In genomic region chr1:225866061-225866844, GRCh38 we compare ENCODE assay signal across 9 cellular contexts. TPM values are rescaled to one million over a fixed set of nuclear protein-coding genes. Genes with fewer than 3 reads are reported as not detected.
A peak's percentile ranks its signal among the peaks of the same experiment; 100 is the strongest.
DNase-seq lines count a peak whose midpoint lies in the region; ATAC-seq, FAIRE-seq and TF ChIP-seq lines count a peak whose summit lies in the region.
"Had no signal": no experiment of that assay in that cellular context is flagged by ENCODE, and none has a peak within 500 bp of the region (broad histone marks: within the 10 kb centered on the region; RNA-seq: fewer than 3 reads in every experiment).

No MANE protein-coding gene starts in this region.

- no TSS peak for BruUV-seq in IMR-90 (replicated peaks; lab: Mats Ljungman, UMichigan)

- H3K18ac ChIP-seq in IMR-90 (ENCODE audit: low read depth, low read length), result no peak overlapping the region

- H3K4me3 ChIP-seq in IMR-90 (ENCODE audit: insufficient read depth, low read depth, low read length), result no peak overlapping the region
- no peak overlapping the region for H3K4me3 ChIP-seq in MM.1S (ENCODE audit: low read length)

- H3K4me2 ChIP-seq in IMR-90 (ENCODE audit: low read depth, low read length) (no peak overlapping the region), MM.1S (ENCODE audit: low read depth, low read length) (no peak overlapping the region)

- ATAC-seq in IMR-90 (ENCODE audit: low read depth), result peak; percentile 77

- H4K8ac ChIP-seq in IMR-90 (ENCODE audit: low read depth in 2 of 2, low read length in 2 of 2), result no peak overlapping the region

- no peak; the same call in 1 of the 2 replicates for TF ChIP-seq RAD21 in IMR-90 (IDR thresholded peaks at IDR 0.05; ENCODE audit: low read length)

- H3K36me3 ChIP-seq in IMR-90 (ENCODE audit: control insufficient read depth, insufficient read depth, low read length), result peaks cover 50% of the 10 kb centered on the region
- H3K36me3 ChIP-seq in MM.1S (replicated peaks; ENCODE audit: insufficient read depth, low read length), result peaks cover 41% of the 10 kb centered on the region

- peaks cover 0 to 24% of the 10 kb centered on the region in 2 experiments; a peak in 2 of 4 replicates for H3K79me1 ChIP-seq in IMR-90 (ENCODE audit: low read depth in 1 of 2, low read length in 2 of 2)

- H3K9me2 ChIP-seq in MM.1S (replicated peaks; ENCODE audit: insufficient read depth, low read length), result no peaks in the 10 kb centered on the region

- H3K4me1 ChIP-seq in IMR-90 (ENCODE audit: control insufficient read depth, insufficient read depth, low read length) (peaks cover 13% of the 10 kb centered on the region), MM.1S (ENCODE audit: low read length) (no peaks in the 10 kb centered on the region)

- TF ChIP-seq POLR2A in IMR-90 (IDR thresholded peaks at IDR 0.05; ENCODE audit: low read depth, low read length), result no peak

- no peak overlapping the region for H2BK15ac ChIP-seq in IMR-90 (ENCODE audit: low read depth, low read length)

- no peak overlapping the region for H2BK20ac ChIP-seq in IMR-90 (ENCODE audit: low read depth, low read length)

- H2AK5ac ChIP-seq in IMR-90 (ENCODE audit: low read depth, low read length), result peak overlapping the region; percentile 61; the same call in 1 of the 2 replicates

- peaks cover 16% of the 10 kb centered on the region; the same call in 1 of the 2 replicates for H3K9me1 ChIP-seq in IMR-90 (ENCODE audit: insufficient read depth, low read length)

- H3K9ac ChIP-seq in IMR-90 (ENCODE audit: low read depth, low read length), result no peak overlapping the region
- no peak overlapping the region for H3K9ac ChIP-seq in MM.1S (ENCODE audit: low read length)

- no peak overlapping the region for H3K23ac ChIP-seq in IMR-90 (ENCODE audit: low read depth, low read length)

- H2AFZ ChIP-seq in IMR-90 (replicated peaks; ENCODE audit: low read length, poor library complexity) (peak overlapping the region; percentile 69), MM.1S (ENCODE audit: low read length) (no peak overlapping the region)

- H2BK120ac ChIP-seq in IMR-90 (ENCODE audit: low read depth, low read length), result 0 out of 2 replicates have a peak overlapping the region, but pooled peaks have one; percentile 18

- H2AK9ac ChIP-seq in IMR-90 (replicated peaks; ENCODE audit: low read depth, low read length, poor library complexity), result peak overlapping the region; percentile 85

- POLR2A ChIA-PET in IMR-90 (lab: Charles Lee; ENCODE audit: unreplicated experiment), result no interaction called here

- H3K4ac ChIP-seq in IMR-90 (ENCODE audit: low read depth, low read length), result no peak overlapping the region

- no peak overlapping the region for H3K56ac ChIP-seq in IMR-90 (ENCODE audit: extremely low read depth, insufficient read depth, low read length)

- H4K20me1 ChIP-seq in IMR-90 (ENCODE audit: insufficient read depth, low read length), result peaks cover 14% of the 10 kb centered on the region
- no peaks in the 10 kb centered on the region for H4K20me1 ChIP-seq in MM.1S (ENCODE audit: insufficient read depth, low read length)

- no peak for FAIRE-seq in D721Med (lab: Jason Lieb, UNC)
- FAIRE-seq: GM18507 had no signal

- TF ChIP-seq CTCF in IMR-90 (conservative IDR thresholded peaks at IDR 0.05; ENCODE audit: low read depth, low read length), result no peak
- TF ChIP-seq CTCF in MM.1S (IDR thresholded peaks at IDR 0.05; ENCODE audit: low read length), result no peak
- no peak for TF ChIP-seq CTCF in D721Med (IDR thresholded peaks at IDR 0.05; ENCODE audit: insufficient read depth, missing control alignments)

- H3K9me3 ChIP-seq in IMR-90 (ENCODE audit: control insufficient read depth, insufficient read depth, low read length) (no peaks in the 10 kb centered on the region), MM.1S (replicated peaks; ENCODE audit: insufficient read depth, low read length) (no peaks in the 10 kb centered on the region)

- peaks cover 83% of the 10 kb centered on the region for H3K79me2 ChIP-seq in MM.1S (ENCODE audit: low read length)

- CTCF ChIA-PET in IMR-90 (lab: Yijun Ruan, JAX), result interaction anchor here (0.7 kb wide), 1 partner anchor 185 kb away, joined by 3 read pairs; no protein-coding TSS in a partner anchor

- dilution Hi-C loops in IMR-90 (cut with HindIII; ENCODE audit: low sequenced_read_pairs, unreplicated experiment), result no loop called here

- in situ Hi-C loops in IMR-90 (cut with MboI; ENCODE audit: low sequenced_read_pairs), result no loop called here

- intact Hi-C loops in IMR-90 (cut with micrococcal nuclease), result no loop called here

- H2BK5ac ChIP-seq in IMR-90 (ENCODE audit: low read depth, low read length, poor library complexity, severe bottlenecking), result peak overlapping the region; percentile 3

- H3K27ac ChIP-seq in IMR-90 (ENCODE audit: insufficient read depth, low read length) (peak overlapping the region; percentile 17; the same call in 1 of the 2 replicates), MM.1S (ENCODE audit: low read length) (no peak overlapping the region)

- no peak overlapping the region for H3K14ac ChIP-seq in IMR-90 (replicated peaks; ENCODE audit: low read depth, low read length)

- H3F3A ChIP-seq in MM.1S (ENCODE audit: insufficient read depth, low read length), result no peaks in the 10 kb centered on the region

- 8% methylated on average over 2 of the region's 8 CpGs; no CpG with 5 or more reads in 1 of the 2 experiments for WGBS in IMR-90 (ENCODE audit: extremely low coverage in 2 of 2, insufficient read length in 1 of 2), 2 experiments

- 0 out of 2 replicates have a peak overlapping the region, but pooled peaks have one; percentile 21 for H4K91ac ChIP-seq in IMR-90 (ENCODE audit: insufficient read depth, low read depth, low read length)

- H4K5ac ChIP-seq in IMR-90 (ENCODE audit: low read depth, low read length), result no peak overlapping the region

- H3K27me3 ChIP-seq in IMR-90 (ENCODE audit: control insufficient read depth, insufficient read depth, low read length) (no peaks in the 10 kb centered on the region), MM.1S (replicated peaks; ENCODE audit: insufficient read depth, low read length) (no peaks in the 10 kb centered on the region)

- DNase-seq in EH (ENCODE audit: low read depth), result peak; percentile 85
- DNase-seq in IMR-90, result peak; percentile 88
- DNase-seq in activated CD4-positive, alpha-beta T cell treated with anti-CD3 and anti-CD28 coated beads, Interleukin-2, amount 50 U/mL, for 48 hours, result peak; percentile 66 to 80
- peak; percentile 63 for DNase-seq in fibroblast of peridontal ligament (ENCODE audit: extremely low read depth)
- peak; percentile 78 for DNase-seq in stimulated activated CD8-positive, alpha-beta memory T cell treated with anti-CD3 and anti-CD28 coated beads, Interleukin-4, amount 100 ng/mL, for 48 hours
- DNase-seq in MM.1S, result no peak
- DNase-seq in NCI-H2029 treated with DMSO at 0.1 percent for 48 hours (lab: John Stamatoyannopoulos, UW), result no peak
- DNase-seq in D721Med (ENCODE audit: insufficient read length, low spot score), result no peak

TF ChIP-seq in IMR-90, 13 proteins besides CTCF, POLR2A, EP300 and RAD21:
- TF ChIP-seq ELK1 (IDR thresholded peaks at IDR 0.05; ENCODE audit: borderline replicate concordance, low read depth, low read length) (no peak), SMC3 (IDR thresholded peaks at IDR 0.05; ENCODE audit: low read depth, low read length) (0 out of 2 replicates have a peak, but pooled peaks have one; percentile 11)

RNA-seq across cellular contexts. Expression of gene TMEM63A, which starts 15.9 kb away (rescaled TPM):
- total RNA-seq in IMR-90 (2012; rRNA removed), result 4.7 and 5.6 TPM in 2 replicates
- polyA plus RNA-seq in IMR-90 (2012; rRNA removed), result 23.3 and 23.4 TPM in 2 replicates
- polyA plus RNA-seq in IMR-90 (2012; cell fraction: cytosol; rRNA removed), result 6.1 and 8.6 TPM in 2 replicates
- 206 and 213 TPM in 2 replicates for polyA plus RNA-seq in IMR-90 (2012; cell fraction: nucleus; rRNA removed; ENCODE audit: low replicate concordance)

RNA-seq across cellular contexts. Expression of gene LEFTY1, which starts 22.7 kb away (rescaled TPM):
- not detected in 2 replicates for total RNA-seq in IMR-90 (2012; rRNA removed)
- not detected in 2 replicates for polyA plus RNA-seq in IMR-90 (2012; rRNA removed)
- polyA plus RNA-seq in IMR-90 (2012; cell fraction: cytosol; rRNA removed), result not detected in 2 replicates
- 0.07 TPM in 1 of 2 replicates, not detected in the other for polyA plus RNA-seq in IMR-90 (2012; cell fraction: nucleus; rRNA removed; ENCODE audit: low replicate concordance)

RNA-seq across cellular contexts. Expression of gene EPHX1, which starts 56.3 kb away (rescaled TPM):
- 16.9 and 20.3 TPM in 2 replicates for total RNA-seq in IMR-90 (2012; rRNA removed)
- 33.8 and 46.3 TPM in 2 replicates for polyA plus RNA-seq in IMR-90 (2012; rRNA removed)
- polyA plus RNA-seq in IMR-90 (2012; cell fraction: cytosol; rRNA removed), result 35.7 and 36.6 TPM in 2 replicates
- 14.3 and 16.2 TPM in 2 replicates for polyA plus RNA-seq in IMR-90 (2012; cell fraction: nucleus; rRNA removed; ENCODE audit: low replicate concordance)

RNA-seq across cellular contexts. Expression of gene PYCR2, which starts 57.8 kb away (rescaled TPM):
- 31.4 and 34.4 TPM in 2 replicates for total RNA-seq in IMR-90 (2012; rRNA removed)
- 68.1 and 70.6 TPM in 2 replicates for polyA plus RNA-seq in IMR-90 (2012; rRNA removed)
- 49.7 and 57.5 TPM in 2 replicates for polyA plus RNA-seq in IMR-90 (2012; cell fraction: cytosol; rRNA removed)
- polyA plus RNA-seq in IMR-90 (2012; cell fraction: nucleus; rRNA removed; ENCODE audit: low replicate concordance), result 64.1 and 126 TPM in 2 replicates

Comparison
In these comparisons a context has a peak if more than half of its experiments do, and no peak if none do; other contexts are left out.
1. DNase-seq: peak in EH (single experiment), IMR-90 (single experiment), activated CD4-positive, alpha-beta T cell treated with anti-CD3 and anti-CD28 coated beads, Interleukin-2, amount 50 U/mL, for 48 hours (2 of 2), fibroblast of peridontal ligament (single experiment) and stimulated activated CD8-positive, alpha-beta memory T cell treated with anti-CD3 and anti-CD28 coated beads, Interleukin-4, amount 100 ng/mL, for 48 hours (single experiment); none in MM.1S (single experiment), NCI-H2029 treated with DMSO at 0.1 percent for 48 hours (single experiment) and D721Med (single experiment).